1 cellular context compared by ENCODE assay signal in the genomic region with DNA sequence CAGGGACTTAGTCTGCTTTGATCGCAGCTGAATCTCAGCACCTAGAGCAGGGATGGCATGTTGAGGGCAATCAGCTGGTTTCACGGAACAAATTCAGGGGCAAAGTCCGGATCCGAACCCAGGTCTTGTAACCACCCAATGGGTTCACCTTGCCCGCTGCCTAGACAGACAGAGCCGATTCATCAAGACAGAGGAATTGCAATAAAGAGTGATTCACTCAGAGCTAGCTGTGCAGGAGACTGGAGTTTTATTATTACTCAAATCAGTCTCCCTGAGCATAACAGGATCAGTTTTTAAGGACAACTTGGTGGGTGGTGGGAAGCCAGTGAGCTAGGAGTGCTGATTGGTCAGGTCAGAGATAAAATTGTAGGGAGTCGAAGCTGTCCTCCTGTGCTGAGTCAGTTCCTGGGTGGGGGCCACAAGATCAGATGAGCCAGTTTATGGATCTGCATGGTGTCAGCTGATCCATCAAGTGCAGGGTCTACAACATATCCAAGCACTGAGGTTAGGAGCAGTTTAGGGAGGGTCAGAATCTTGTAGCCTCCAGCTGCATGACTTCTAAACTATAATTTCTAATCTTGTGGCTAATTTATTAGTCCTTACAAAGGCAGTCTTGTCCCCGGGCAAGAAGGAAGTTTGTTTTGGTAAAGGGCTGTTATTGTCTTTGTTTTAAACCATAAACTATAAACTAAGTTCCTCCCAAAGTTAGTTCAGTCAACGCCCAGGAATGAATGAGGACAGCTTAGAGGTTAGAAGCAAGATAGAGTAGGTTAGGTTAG.
TF ChIP-seq lines count a peak whose summit lies in the region.

No MANE protein-coding gene starts in this region.

TF ChIP-seq in K562, 482 proteins besides CTCF, POLR2A, EP300 and RAD21 (continued from another document and continues in another):
- TF ChIP-seq, protein P1, sequence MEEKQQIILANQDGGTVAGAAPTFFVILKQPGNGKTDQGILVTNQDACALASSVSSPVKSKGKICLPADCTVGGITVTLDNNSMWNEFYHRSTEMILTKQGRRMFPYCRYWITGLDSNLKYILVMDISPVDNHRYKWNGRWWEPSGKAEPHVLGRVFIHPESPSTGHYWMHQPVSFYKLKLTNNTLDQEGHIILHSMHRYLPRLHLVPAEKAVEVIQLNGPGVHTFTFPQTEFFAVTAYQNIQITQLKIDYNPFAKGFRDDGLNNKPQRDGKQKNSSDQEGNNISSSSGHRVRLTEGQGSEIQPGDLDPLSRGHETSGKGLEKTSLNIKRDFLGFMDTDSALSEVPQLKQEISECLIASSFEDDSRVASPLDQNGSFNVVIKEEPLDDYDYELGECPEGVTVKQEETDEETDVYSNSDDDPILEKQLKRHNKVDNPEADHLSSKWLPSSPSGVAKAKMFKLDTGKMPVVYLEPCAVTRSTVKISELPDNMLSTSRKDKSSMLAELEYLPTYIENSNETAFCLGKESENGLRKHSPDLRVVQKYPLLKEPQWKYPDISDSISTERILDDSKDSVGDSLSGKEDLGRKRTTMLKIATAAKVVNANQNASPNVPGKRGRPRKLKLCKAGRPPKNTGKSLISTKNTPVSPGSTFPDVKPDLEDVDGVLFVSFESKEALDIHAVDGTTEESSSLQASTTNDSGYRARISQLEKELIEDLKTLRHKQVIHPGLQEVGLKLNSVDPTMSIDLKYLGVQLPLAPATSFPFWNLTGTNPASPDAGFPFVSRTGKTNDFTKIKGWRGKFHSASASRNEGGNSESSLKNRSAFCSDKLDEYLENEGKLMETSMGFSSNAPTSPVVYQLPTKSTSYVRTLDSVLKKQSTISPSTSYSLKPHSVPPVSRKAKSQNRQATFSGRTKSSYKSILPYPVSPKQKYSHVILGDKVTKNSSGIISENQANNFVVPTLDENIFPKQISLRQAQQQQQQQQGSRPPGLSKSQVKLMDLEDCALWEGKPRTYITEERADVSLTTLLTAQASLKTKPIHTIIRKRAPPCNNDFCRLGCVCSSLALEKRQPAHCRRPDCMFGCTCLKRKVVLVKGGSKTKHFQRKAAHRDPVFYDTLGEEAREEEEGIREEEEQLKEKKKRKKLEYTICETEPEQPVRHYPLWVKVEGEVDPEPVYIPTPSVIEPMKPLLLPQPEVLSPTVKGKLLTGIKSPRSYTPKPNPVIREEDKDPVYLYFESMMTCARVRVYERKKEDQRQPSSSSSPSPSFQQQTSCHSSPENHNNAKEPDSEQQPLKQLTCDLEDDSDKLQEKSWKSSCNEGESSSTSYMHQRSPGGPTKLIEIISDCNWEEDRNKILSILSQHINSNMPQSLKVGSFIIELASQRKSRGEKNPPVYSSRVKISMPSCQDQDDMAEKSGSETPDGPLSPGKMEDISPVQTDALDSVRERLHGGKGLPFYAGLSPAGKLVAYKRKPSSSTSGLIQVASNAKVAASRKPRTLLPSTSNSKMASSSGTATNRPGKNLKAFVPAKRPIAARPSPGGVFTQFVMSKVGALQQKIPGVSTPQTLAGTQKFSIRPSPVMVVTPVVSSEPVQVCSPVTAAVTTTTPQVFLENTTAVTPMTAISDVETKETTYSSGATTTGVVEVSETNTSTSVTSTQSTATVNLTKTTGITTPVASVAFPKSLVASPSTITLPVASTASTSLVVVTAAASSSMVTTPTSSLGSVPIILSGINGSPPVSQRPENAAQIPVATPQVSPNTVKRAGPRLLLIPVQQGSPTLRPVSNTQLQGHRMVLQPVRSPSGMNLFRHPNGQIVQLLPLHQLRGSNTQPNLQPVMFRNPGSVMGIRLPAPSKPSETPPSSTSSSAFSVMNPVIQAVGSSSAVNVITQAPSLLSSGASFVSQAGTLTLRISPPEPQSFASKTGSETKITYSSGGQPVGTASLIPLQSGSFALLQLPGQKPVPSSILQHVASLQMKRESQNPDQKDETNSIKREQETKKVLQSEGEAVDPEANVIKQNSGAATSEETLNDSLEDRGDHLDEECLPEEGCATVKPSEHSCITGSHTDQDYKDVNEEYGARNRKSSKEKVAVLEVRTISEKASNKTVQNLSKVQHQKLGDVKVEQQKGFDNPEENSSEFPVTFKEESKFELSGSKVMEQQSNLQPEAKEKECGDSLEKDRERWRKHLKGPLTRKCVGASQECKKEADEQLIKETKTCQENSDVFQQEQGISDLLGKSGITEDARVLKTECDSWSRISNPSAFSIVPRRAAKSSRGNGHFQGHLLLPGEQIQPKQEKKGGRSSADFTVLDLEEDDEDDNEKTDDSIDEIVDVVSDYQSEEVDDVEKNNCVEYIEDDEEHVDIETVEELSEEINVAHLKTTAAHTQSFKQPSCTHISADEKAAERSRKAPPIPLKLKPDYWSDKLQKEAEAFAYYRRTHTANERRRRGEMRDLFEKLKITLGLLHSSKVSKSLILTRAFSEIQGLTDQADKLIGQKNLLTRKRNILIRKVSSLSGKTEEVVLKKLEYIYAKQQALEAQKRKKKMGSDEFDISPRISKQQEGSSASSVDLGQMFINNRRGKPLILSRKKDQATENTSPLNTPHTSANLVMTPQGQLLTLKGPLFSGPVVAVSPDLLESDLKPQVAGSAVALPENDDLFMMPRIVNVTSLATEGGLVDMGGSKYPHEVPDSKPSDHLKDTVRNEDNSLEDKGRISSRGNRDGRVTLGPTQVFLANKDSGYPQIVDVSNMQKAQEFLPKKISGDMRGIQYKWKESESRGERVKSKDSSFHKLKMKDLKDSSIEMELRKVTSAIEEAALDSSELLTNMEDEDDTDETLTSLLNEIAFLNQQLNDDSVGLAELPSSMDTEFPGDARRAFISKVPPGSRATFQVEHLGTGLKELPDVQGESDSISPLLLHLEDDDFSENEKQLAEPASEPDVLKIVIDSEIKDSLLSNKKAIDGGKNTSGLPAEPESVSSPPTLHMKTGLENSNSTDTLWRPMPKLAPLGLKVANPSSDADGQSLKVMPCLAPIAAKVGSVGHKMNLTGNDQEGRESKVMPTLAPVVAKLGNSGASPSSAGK (IDR thresholded peaks at IDR 0.05), result peak; percentile 14; the same call in 1 of the 2 replicates
- TF ChIP-seq ZKSCAN8 (CRISPR knock-in tag; IDR thresholded peaks at IDR 0.05) (no peak), ZNF184 (CRISPR knock-in tag; IDR thresholded peaks at IDR 0.05) (no peak), CBX3 (IDR thresholded peaks at IDR 0.05; ENCODE audit: borderline replicate concordance in 1 of 2, low read length in 2 of 2) (no peak), CEBPB (tag; IDR thresholded peaks at IDR 0.05) (no peak), RHOXF2B (CRISPR knock-in tag; conservative IDR thresholded peaks at IDR 0.05) (no peak), NCOA2 (IDR thresholded peaks at IDR 0.05; ENCODE audit: partially characterized antibody in 2 of 2) (no peak), SP1 (CRISPR knock-in tag; IDR thresholded peaks at IDR 0.05) (no peak; the same call in 1 of the 2 replicates), DPF2 (IDR thresholded peaks at IDR 0.05) (peak; percentile 87), POLR2AphosphoS5 (IDR thresholded peaks at IDR 0.05; ENCODE audit: control insufficient read depth, insufficient read depth, low read depth, low read length) (no peak), NCOA4 (IDR thresholded peaks at IDR 0.05; ENCODE audit: partially characterized antibody) (no peak), ADNP (tag; IDR thresholded peaks at IDR 0.05) (peak; percentile 37; the same call in 1 of the 2 replicates), HSF4 (CRISPR knock-in tag; IDR thresholded peaks at IDR 0.05; ENCODE audit: borderline replicate concordance) (no peak), DDX20 (tag; IDR thresholded peaks at IDR 0.05; ENCODE audit: low read depth) (no peak), MCM2 (IDR thresholded peaks at IDR 0.05; ENCODE audit: low read depth) (no peak), POLR2H (tag; IDR thresholded peaks at IDR 0.05; ENCODE audit: low read depth) (no peak), CHD4 (IDR thresholded peaks at IDR 0.05; ENCODE audit: insufficient read depth, insufficient replicate concordance, low read depth, low read length, poor library complexity, severe bottlenecking) (no peak), MYBL2 (IDR thresholded peaks at IDR 0.05; ENCODE audit: low read depth) (no peak), MYBL2 (CRISPR knock-in tag; IDR thresholded peaks at IDR 0.05; ENCODE audit: borderline replicate concordance) (no peak), ERF (CRISPR knock-in tag; IDR thresholded peaks at IDR 0.05) (no peak), ZNF224 (CRISPR knock-in tag; IDR thresholded peaks at IDR 0.05) (no peak), TCF7 (IDR thresholded peaks at IDR 0.05; ENCODE audit: borderline replicate concordance) (no peak), ZFP36 (IDR thresholded peaks at IDR 0.05; ENCODE audit: low read depth, low read length, partially characterized antibody) (no peak), DACH1 (IDR thresholded peaks at IDR 0.05; ENCODE audit: partially characterized antibody) (peak; percentile 74), PPARD (CRISPR knock-in tag; IDR thresholded peaks at IDR 0.05) (no peak), JUN (IDR thresholded peaks at IDR 0.05; ENCODE audit: borderline replicate concordance, low read depth, low read length) (peak; percentile 44; the same call in 1 of the 2 replicates), JUN (CRISPR knock-in tag; IDR thresholded peaks at IDR 0.05; ENCODE audit: borderline replicate concordance) (no peak), NR2F6 (CRISPR knock-in tag; IDR thresholded peaks at IDR 0.05) (no peak), SMAD2 (IDR thresholded peaks at IDR 0.05; ENCODE audit: low read depth, low read length) (no peak), ZNF174 (CRISPR knock-in tag; IDR thresholded peaks at IDR 0.05) (no peak), TFAM (CRISPR knock-in tag; conservative IDR thresholded peaks at IDR 0.05) (no peak), OTX1 (CRISPR knock-in tag; IDR thresholded peaks at IDR 0.05) (no peak), NCOR1 (IDR thresholded peaks at IDR 0.05) (no peak), NFATC3 (IDR thresholded peaks at IDR 0.05) (no peak), ZNF75A (CRISPR knock-in tag; IDR thresholded peaks at IDR 0.05) (no peak), TBP (optimal IDR thresholded peaks at IDR 0.05; ENCODE audit: low read depth, low read length) (no peak)
- TF ChIP-seq, protein P2, sequence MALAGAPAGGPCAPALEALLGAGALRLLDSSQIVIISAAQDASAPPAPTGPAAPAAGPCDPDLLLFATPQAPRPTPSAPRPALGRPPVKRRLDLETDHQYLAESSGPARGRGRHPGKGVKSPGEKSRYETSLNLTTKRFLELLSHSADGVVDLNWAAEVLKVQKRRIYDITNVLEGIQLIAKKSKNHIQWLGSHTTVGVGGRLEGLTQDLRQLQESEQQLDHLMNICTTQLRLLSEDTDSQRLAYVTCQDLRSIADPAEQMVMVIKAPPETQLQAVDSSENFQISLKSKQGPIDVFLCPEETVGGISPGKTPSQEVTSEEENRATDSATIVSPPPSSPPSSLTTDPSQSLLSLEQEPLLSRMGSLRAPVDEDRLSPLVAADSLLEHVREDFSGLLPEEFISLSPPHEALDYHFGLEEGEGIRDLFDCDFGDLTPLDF (CRISPR knock-in tag; IDR thresholded peaks at IDR 0.05), result no peak
- TF ChIP-seq, protein P3, sequence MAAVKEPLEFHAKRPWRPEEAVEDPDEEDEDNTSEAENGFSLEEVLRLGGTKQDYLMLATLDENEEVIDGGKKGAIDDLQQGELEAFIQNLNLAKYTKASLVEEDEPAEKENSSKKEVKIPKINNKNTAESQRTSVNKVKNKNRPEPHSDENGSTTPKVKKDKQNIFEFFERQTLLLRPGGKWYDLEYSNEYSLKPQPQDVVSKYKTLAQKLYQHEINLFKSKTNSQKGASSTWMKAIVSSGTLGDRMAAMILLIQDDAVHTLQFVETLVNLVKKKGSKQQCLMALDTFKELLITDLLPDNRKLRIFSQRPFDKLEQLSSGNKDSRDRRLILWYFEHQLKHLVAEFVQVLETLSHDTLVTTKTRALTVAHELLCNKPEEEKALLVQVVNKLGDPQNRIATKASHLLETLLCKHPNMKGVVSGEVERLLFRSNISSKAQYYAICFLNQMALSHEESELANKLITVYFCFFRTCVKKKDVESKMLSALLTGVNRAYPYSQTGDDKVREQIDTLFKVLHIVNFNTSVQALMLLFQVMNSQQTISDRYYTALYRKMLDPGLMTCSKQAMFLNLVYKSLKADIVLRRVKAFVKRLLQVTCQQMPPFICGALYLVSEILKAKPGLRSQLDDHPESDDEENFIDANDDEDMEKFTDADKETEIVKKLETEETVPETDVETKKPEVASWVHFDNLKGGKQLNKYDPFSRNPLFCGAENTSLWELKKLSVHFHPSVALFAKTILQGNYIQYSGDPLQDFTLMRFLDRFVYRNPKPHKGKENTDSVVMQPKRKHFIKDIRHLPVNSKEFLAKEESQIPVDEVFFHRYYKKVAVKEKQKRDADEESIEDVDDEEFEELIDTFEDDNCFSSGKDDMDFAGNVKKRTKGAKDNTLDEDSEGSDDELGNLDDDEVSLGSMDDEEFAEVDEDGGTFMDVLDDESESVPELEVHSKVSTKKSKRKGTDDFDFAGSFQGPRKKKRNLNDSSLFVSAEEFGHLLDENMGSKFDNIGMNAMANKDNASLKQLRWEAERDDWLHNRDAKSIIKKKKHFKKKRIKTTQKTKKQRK (IDR thresholded peaks at IDR 0.05; ENCODE audit: borderline replicate concordance, low read depth, low read length), result no peak
- TF ChIP-seq, protein P4, sequence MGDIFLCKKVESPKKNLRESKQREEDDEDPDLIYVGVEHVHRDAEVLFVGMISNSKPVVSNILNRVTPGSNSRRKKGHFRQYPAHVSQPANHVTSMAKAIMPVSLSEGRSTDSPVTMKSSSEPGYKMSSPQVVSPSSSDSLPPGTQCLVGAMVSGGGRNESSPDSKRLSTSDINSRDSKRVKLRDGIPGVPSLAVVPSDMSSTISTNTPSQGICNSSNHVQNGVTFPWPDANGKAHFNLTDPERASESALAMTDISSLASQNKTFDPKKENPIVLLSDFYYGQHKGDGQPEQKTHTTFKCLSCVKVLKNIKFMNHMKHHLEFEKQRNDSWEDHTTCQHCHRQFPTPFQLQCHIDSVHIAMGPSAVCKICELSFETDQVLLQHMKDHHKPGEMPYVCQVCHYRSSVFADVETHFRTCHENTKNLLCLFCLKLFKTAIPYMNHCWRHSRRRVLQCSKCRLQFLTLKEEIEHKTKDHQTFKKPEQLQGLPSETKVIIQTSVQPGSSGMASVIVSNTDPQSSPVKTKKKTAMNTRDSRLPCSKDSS (IDR thresholded peaks at IDR 0.05; ENCODE audit: low read depth, partially characterized antibody), result no peak
- TF ChIP-seq, protein P5, sequence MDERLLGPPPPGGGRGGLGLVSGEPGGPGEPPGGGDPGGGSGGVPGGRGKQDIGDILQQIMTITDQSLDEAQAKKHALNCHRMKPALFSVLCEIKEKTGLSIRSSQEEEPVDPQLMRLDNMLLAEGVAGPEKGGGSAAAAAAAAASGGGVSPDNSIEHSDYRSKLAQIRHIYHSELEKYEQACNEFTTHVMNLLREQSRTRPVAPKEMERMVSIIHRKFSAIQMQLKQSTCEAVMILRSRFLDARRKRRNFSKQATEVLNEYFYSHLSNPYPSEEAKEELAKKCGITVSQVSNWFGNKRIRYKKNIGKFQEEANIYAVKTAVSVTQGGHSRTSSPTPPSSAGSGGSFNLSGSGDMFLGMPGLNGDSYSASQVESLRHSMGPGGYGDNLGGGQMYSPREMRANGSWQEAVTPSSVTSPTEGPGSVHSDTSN (CRISPR knock-in tag; IDR thresholded peaks at IDR 0.05; ENCODE audit: low read depth), result no peak
- TF ChIP-seq, protein P5 (tag; conservative IDR thresholded peaks at IDR 0.05; ENCODE audit: low read depth), result no peak
